33 cellular contexts compared by ENCODE assay signal in the genomic region with DNA sequence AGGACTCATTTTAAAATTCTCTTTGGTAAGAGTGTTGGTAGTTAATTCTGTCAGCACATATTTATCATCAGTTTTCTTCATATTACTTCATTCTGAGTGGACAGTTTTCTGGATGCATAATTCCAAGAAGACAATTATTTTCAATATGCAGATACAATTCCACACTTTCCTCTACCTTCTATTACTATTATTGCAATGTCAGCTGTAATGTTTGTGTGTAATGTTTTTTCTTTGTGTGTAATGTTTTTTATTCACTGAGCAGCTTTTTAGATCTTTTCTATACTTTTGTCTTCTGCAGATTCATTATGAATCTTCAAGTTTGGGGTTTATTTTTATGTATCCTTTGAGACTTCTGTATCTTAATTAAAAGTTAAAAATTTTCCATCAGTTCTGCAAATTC.
DNase-seq lines count a peak whose midpoint lies in the region; ATAC-seq, FAIRE-seq and TF ChIP-seq lines count a peak whose summit lies in the region.
"Had no signal": no experiment of that assay in that cellular context is flagged by ENCODE, and none has a peak within 500 bp of the region (broad histone marks: within the 10 kb centered on the region; RNA-seq: fewer than 3 reads in every experiment).

No MANE protein-coding gene starts in this region.

- H3K9me3 ChIP-seq in HepG2 (ENCODE audit: low read length) (no peaks in the 10 kb centered on the region), right lobe of liver (no peaks in the 10 kb centered on the region), A549 (no peaks in the 10 kb centered on the region), IMR-90 (ENCODE audit: control insufficient read depth, insufficient read depth, low read length) (no peaks in the 10 kb centered on the region), K562 (replicated peaks; ENCODE audit: control insufficient read depth, insufficient read depth, low read depth, low read length) (no peaks in the 10 kb centered on the region)
- H3K9me3 ChIP-seq: BE2C; BLaER1; BLaER1 treated with 17β-estradiol and CSF1 and Interleukin-3, amounts not matched to agents 10 nM and 100 nM; Caco-2 had no signal

- no peak overlapping the region for H3K4me2 ChIP-seq in HepG2 (ENCODE audit: low read depth, low read length)
- H3K4me2 ChIP-seq in A549 = no peak overlapping the region
- H3K4me2 ChIP-seq in IMR-90 (ENCODE audit: low read depth, low read length) = no peak overlapping the region
- no peak overlapping the region for H3K4me2 ChIP-seq in K562 (ENCODE audit: insufficient read depth, low read length)
- H3K4me2 ChIP-seq: BLaER1; BLaER1 treated with 17β-estradiol and CSF1 and Interleukin-3, amounts not matched to agents 10 nM and 100 nM had no signal

- TF ChIP-seq CTCF in HepG2 (CRISPR knock-in tag; IDR thresholded peaks at IDR 0.05) (no peak), right lobe of liver (IDR thresholded peaks at IDR 0.05) (no peak), A549 (IDR thresholded peaks at IDR 0.05) (no peak), IMR-90 (conservative IDR thresholded peaks at IDR 0.05; ENCODE audit: low read depth, low read length) (no peak), K562 (IDR thresholded peaks at IDR 0.05 in 2 of 3, conservative IDR thresholded peaks at IDR 0.05 in 1 of 3; ENCODE audit: insufficient read depth in 2 of 3, low read depth in 1 of 3, low read length in 3 of 3) (no peak)

- H3K4me3 ChIP-seq in HepG2 (replicated peaks in 1 of 3; ENCODE audit: insufficient read depth in 1 of 3, low read depth in 2 of 3, low read length in 3 of 3) (no peak overlapping the region), right lobe of liver (no peak overlapping the region), A549 (no peak overlapping the region), IMR-90 (ENCODE audit: insufficient read depth, low read depth, low read length) (no peak overlapping the region), K562 (no peak overlapping the region)
- H3K4me3 ChIP-seq: BLaER1; BLaER1 treated with 17β-estradiol and CSF1 and Interleukin-3, amounts not matched to agents 10 nM and 100 nM had no signal

- no peak overlapping the region for H3K18ac ChIP-seq in IMR-90 (ENCODE audit: low read depth, low read length)

- H2AK5ac ChIP-seq in IMR-90 (ENCODE audit: low read depth, low read length) = no peak overlapping the region

- BruUV-seq in HepG2 (replicated peaks; lab: Mats Ljungman, UMichigan) (no TSS peak), IMR-90 (replicated peaks; lab: Mats Ljungman, UMichigan) (no TSS peak), K562 (replicated peaks; lab: Mats Ljungman, UMichigan) (no TSS peak)

- H3K9ac ChIP-seq in HepG2 (ENCODE audit: insufficient read depth, low read depth, low read length) (no peak overlapping the region), IMR-90 (ENCODE audit: low read depth, low read length) (no peak overlapping the region), K562 (ENCODE audit: insufficient read depth in 1 of 2, low read depth in 2 of 2, low read length in 2 of 2) (no peak overlapping the region)
- H3K9ac ChIP-seq: BLaER1; BLaER1 treated with 17β-estradiol and CSF1 and Interleukin-3, amounts not matched to agents 10 nM and 100 nM had no signal

- H3K56ac ChIP-seq in IMR-90 (ENCODE audit: extremely low read depth, insufficient read depth, low read length) = no peak overlapping the region

- no peak overlapping the region for H2BK20ac ChIP-seq in IMR-90 (ENCODE audit: low read depth, low read length)

- H3K4me1 ChIP-seq in HepG2 (ENCODE audit: insufficient read depth, low read length) (no peaks in the 10 kb centered on the region), right lobe of liver (no peaks in the 10 kb centered on the region), A549 (no peaks in the 10 kb centered on the region), IMR-90 (ENCODE audit: control insufficient read depth, insufficient read depth, low read length) (no peaks in the 10 kb centered on the region), K562 (replicated peaks in 1 of 2; ENCODE audit: control insufficient read depth in 2 of 2, insufficient read depth in 2 of 2, low read length in 2 of 2) (no peaks in the 10 kb centered on the region)
- H3K4me1 ChIP-seq: BE2C; BLaER1; BLaER1 treated with 17β-estradiol and CSF1 and Interleukin-3, amounts not matched to agents 10 nM and 100 nM; Caco-2 had no signal

- no peak overlapping the region for H2BK120ac ChIP-seq in IMR-90 (ENCODE audit: low read depth, low read length)

- TF ChIP-seq EP300 in HepG2 (IDR thresholded peaks at IDR 0.05; ENCODE audit: low read depth in 2 of 2, low read length in 2 of 2) = no peak
- no peak for TF ChIP-seq EP300 in HepG2 (CRISPR knock-in tag; IDR thresholded peaks at IDR 0.05; ENCODE audit: borderline replicate concordance)
- TF ChIP-seq EP300 in A549 (IDR thresholded peaks at IDR 0.05) = no peak
- TF ChIP-seq EP300 in K562 (IDR thresholded peaks at IDR 0.05; ENCODE audit: low read length) = no peak

- H4K20me1 ChIP-seq in HepG2 (ENCODE audit: insufficient read depth, low read length) (no peaks in the 10 kb centered on the region), IMR-90 (ENCODE audit: insufficient read depth, low read length) (no peaks in the 10 kb centered on the region), K562 (replicated peaks; ENCODE audit: control insufficient read depth, insufficient read depth, low read length) (no peaks in the 10 kb centered on the region)
- H4K20me1 ChIP-seq: BLaER1; BLaER1 treated with 17β-estradiol and CSF1 and Interleukin-3, amounts not matched to agents 10 nM and 100 nM had no signal

- no peak overlapping the region for H3K14ac ChIP-seq in IMR-90 (replicated peaks; ENCODE audit: low read depth, low read length)

- TF ChIP-seq RAD21 in HepG2 (CRISPR knock-in tag; IDR thresholded peaks at IDR 0.05) (no peak), A549 (conservative IDR thresholded peaks at IDR 0.05 in 1 of 2, IDR thresholded peaks at IDR 0.05 in 1 of 2) (no peak), IMR-90 (IDR thresholded peaks at IDR 0.05; ENCODE audit: low read length) (no peak), K562 (CRISPR knock-in tag; conservative IDR thresholded peaks at IDR 0.05 in 1 of 2, IDR thresholded peaks at IDR 0.05 in 1 of 2) (no peak)

- H3K27me3 ChIP-seq in HepG2 (ENCODE audit: control insufficient read depth in 1 of 2, insufficient read depth in 2 of 2, low read length in 2 of 2) (no peaks in the 10 kb centered on the region), right lobe of liver (no peaks in the 10 kb centered on the region), IMR-90 (ENCODE audit: control insufficient read depth, insufficient read depth, low read length) (no peaks in the 10 kb centered on the region), K562 (ENCODE audit: control insufficient read depth in 2 of 2, insufficient read depth in 2 of 2, low read length in 2 of 2) (no peaks in the 10 kb centered on the region)
- H3K27me3 ChIP-seq: BE2C; BLaER1; BLaER1 treated with 17β-estradiol and CSF1 and Interleukin-3, amounts not matched to agents 10 nM and 100 nM had no signal

- no peak overlapping the region for H3K23ac ChIP-seq in IMR-90 (ENCODE audit: low read depth, low read length)

- no peak overlapping the region for H4K5ac ChIP-seq in IMR-90 (ENCODE audit: low read depth, low read length)

- H4K8ac ChIP-seq in IMR-90 (ENCODE audit: low read depth in 2 of 2, low read length in 2 of 2) = no peak overlapping the region

- no peak overlapping the region for H2BK5ac ChIP-seq in IMR-90 (ENCODE audit: low read depth, low read length, poor library complexity, severe bottlenecking)

- H3K27ac ChIP-seq in HepG2 (ENCODE audit: extremely low read length, insufficient read depth, low read length) = no peak overlapping the region
- H3K27ac ChIP-seq in right lobe of liver = no peak overlapping the region
- H3K27ac ChIP-seq in A549 = no peak overlapping the region
- H3K27ac ChIP-seq in IMR-90 (ENCODE audit: insufficient read depth, low read length) = no peak overlapping the region
- no peak overlapping the region for H3K27ac ChIP-seq in K562 (ENCODE audit: extremely low read depth, low read depth, low read length)
- H3K27ac ChIP-seq: 22Rv1; BLaER1; BLaER1 treated with 17β-estradiol and CSF1 and Interleukin-3, amounts not matched to agents 10 nM and 100 nM; C4-2B had no signal

- H3K79me1 ChIP-seq in IMR-90 (ENCODE audit: low read depth in 1 of 2, low read length in 2 of 2) = no peaks in the 10 kb centered on the region

- H4K91ac ChIP-seq in IMR-90 (ENCODE audit: insufficient read depth, low read depth, low read length) = no peak overlapping the region

- no peak overlapping the region for H2BK15ac ChIP-seq in IMR-90 (ENCODE audit: low read depth, low read length)

- TF ChIP-seq POLR2A in HepG2 (IDR thresholded peaks at IDR 0.05; ENCODE audit: insufficient read depth in 1 of 2, low read depth in 2 of 2, low read length in 2 of 2) = no peak
- TF ChIP-seq POLR2A in right lobe of liver (IDR thresholded peaks at IDR 0.05) = no peak
- no peak for TF ChIP-seq POLR2A in A549 (IDR thresholded peaks at IDR 0.05; ENCODE audit: low read length)
- TF ChIP-seq POLR2A in IMR-90 (IDR thresholded peaks at IDR 0.05; ENCODE audit: low read depth, low read length) = no peak
- no peak for TF ChIP-seq POLR2A in K562 (conservative IDR thresholded peaks at IDR 0.05)
- no peak for TF ChIP-seq POLR2A in GM12891 (IDR thresholded peaks at IDR 0.05; ENCODE audit: low read depth, low read length)

- H3K79me2 ChIP-seq in HepG2 (ENCODE audit: insufficient read depth, low read length) (no peaks in the 10 kb centered on the region), K562 (ENCODE audit: control insufficient read depth, insufficient read depth, low read length) (no peaks in the 10 kb centered on the region)

- DNase-seq in HepG2 (ENCODE audit: low spot score) (no peak), right lobe of liver (no peak), A549 (ENCODE audit: low read depth in 1 of 2, low spot score in 1 of 2) (no peak), IMR-90 (no peak), K562 (ENCODE audit: extremely low read depth in 1 of 4, low spot score in 3 of 4) (no peak), NCI-H226 (no peak), GM12891 (ENCODE audit: insufficient read length, low spot score) (no peak)
- no peak for DNase-seq in stimulated activated CD4-positive, alpha-beta T cell treated with anti-CD3 and anti-CD28 coated beads, Interleukin-1b, Interleukin-23, amount 100 ng/mL, for 48 hours
- DNase-seq: 8988T; ACHN; AML-193; BE2C; C1 segment of cervical spinal cord; Caco-2; Calu3; CD4-positive, alpha-beta memory T cell; CD4-positive, alpha-beta T cell; CD4-positive, CD25-positive, alpha-beta regulatory T cell; CD8-positive, alpha-beta memory T cell; CD8-positive, alpha-beta T cell; COR-L47; DMS 273 treated with DMSO at 0.1 percent for 48 hours; DMS153; DMS53; DMS79; DMS79 treated with DMSO at 0.1 percent for 48 hours; DND-41; EL had no signal

- POLR2A ChIA-PET in HepG2 (lab: Yijun Ruan, JAX) = no interaction called here
- POLR2A ChIA-PET in A549 (lab: Yijun Ruan, JAX) = no interaction called here
- POLR2A ChIA-PET in IMR-90 (lab: Charles Lee; ENCODE audit: unreplicated experiment) = no interaction called here
- POLR2A ChIA-PET in K562 (lab: Yijun Ruan, JAX) = no interaction called here

- no peak overlapping the region for H3K4ac ChIP-seq in IMR-90 (ENCODE audit: low read depth, low read length)

- no peaks in the 10 kb centered on the region for H3K36me3 ChIP-seq in HepG2 (replicated peaks in 1 of 2; ENCODE audit: control insufficient read depth in 1 of 2, insufficient read depth in 2 of 2, low read length in 2 of 2)
- H3K36me3 ChIP-seq in right lobe of liver = no peaks in the 10 kb centered on the region
- no peaks in the 10 kb centered on the region for H3K36me3 ChIP-seq in IMR-90 (ENCODE audit: control insufficient read depth, insufficient read depth, low read length)
- no peaks in the 10 kb centered on the region for H3K36me3 ChIP-seq in K562 (ENCODE audit: control insufficient read depth, insufficient read depth, low read length)
- H3K36me3 ChIP-seq: BE2C; BLaER1; BLaER1 treated with 17β-estradiol and CSF1 and Interleukin-3, amounts not matched to agents 10 nM and 100 nM had no signal

- no peaks in the 10 kb centered on the region for H3K9me1 ChIP-seq in IMR-90 (ENCODE audit: insufficient read depth, low read length)
- no peaks in the 10 kb centered on the region for H3K9me1 ChIP-seq in K562 (ENCODE audit: control insufficient read depth, insufficient read depth, low read length)

- dilution Hi-C loops in IMR-90 (cut with HindIII; ENCODE audit: low sequenced_read_pairs, unreplicated experiment) = no loop called here

- no peak overlapping the region for H2AK9ac ChIP-seq in IMR-90 (replicated peaks; ENCODE audit: low read depth, low read length, poor library complexity)

- in situ Hi-C loops in HepG2 (cut with HindIII; ENCODE audit: extremely low pct_ligation_motif_present, low pct_unique_long_range_greater_than_20kb) (no loop called here), IMR-90 (cut with MboI; ENCODE audit: low sequenced_read_pairs) (no loop called here), K562 (cut with MboI) (no loop called here)

- FAIRE-seq in HepG2 (lab: Jason Lieb, UNC) (no peak), A549 (lab: Jason Lieb, UNC) (no peak), K562 (lab: Jason Lieb, UNC) (no peak), GM12891 (lab: Jason Lieb, UNC) (no peak)
- FAIRE-seq: D721Med had no signal

- intact Hi-C loops in HepG2 (cut with micrococcal nuclease; ENCODE audit: unreplicated experiment) (no loop called here), right lobe of liver (cut with DNase I) (no loop called here), IMR-90 (cut with micrococcal nuclease) (no loop called here), K562 (cut with micrococcal nuclease) (no loop called here)

- no peak overlapping the region for H2AFZ ChIP-seq in HepG2 (ENCODE audit: low read length)
- no peak overlapping the region for H2AFZ ChIP-seq in IMR-90 (replicated peaks; ENCODE audit: low read length, poor library complexity)
- no peak overlapping the region for H2AFZ ChIP-seq in K562 (ENCODE audit: low read depth, low read length)

- ATAC-seq in HepG2 (no peak), right lobe of liver (no peak), A549 (no peak), IMR-90 (ENCODE audit: low read depth) (no peak), K562 (no peak)
- ATAC-seq: CD8-positive, alpha-beta T cell had no signal

- CTCF ChIA-PET in HepG2 (lab: Yijun Ruan, JAX; ENCODE audit: low intra/inter-chr PET ratio, low total read pairs) (no interaction called here), A549 (lab: Yijun Ruan, JAX) (no interaction called here), IMR-90 (lab: Yijun Ruan, JAX) (no interaction called here), K562 (lab: Yijun Ruan, JAX; ENCODE audit: low intra/inter-chr PET ratio) (no interaction called here)

Comparison
In these comparisons a context has a peak if more than half of its experiments do, and no peak if none do; other contexts are left out.
1. Of the 241 proteins assayed by ChIP-seq in both HepG2 and K562: peak only in HepG2: none; only in K562: none; in both: MAFF and MAFK; in neither: 239.